Comparison of ENCODE assay signal across 25 cellular contexts in genomic region chrX:42189601-42190000, GRCh38.
"Had no signal": no experiment of that assay in that cellular context is flagged by ENCODE, and none has a peak within 500 bp of the region (broad histone marks: within the 10 kb centered on the region; RNA-seq: fewer than 3 reads in every experiment).

No MANE protein-coding gene starts in this region.

- H3K27ac Mint-ChIP-seq: activated CD8-positive, alpha-beta T cell treated with anti-CD3 and anti-CD28 coated beads for 36 hours; activated naive CD8-positive, alpha-beta T cell; activated T-helper 17 cell treated with anti-CD3 and anti-CD28 coated beads, Interleukin-2, amount 50 U/mL, for 72 hours had no signal

- H3K4me3 Mint-ChIP-seq: activated CD8-positive, alpha-beta T cell treated with anti-CD3 and anti-CD28 coated beads for 36 hours; activated naive CD8-positive, alpha-beta T cell; activated T-cell treated with anti-CD3 and anti-CD28 coated beads, Interleukin-2, amount 50 U/mL, for 4 hours; activated T-helper 17 cell treated with anti-CD3 and anti-CD28 coated beads, Interleukin-2, amount 50 U/mL, for 72 hours had no signal

- H3K4me1 Mint-ChIP-seq: activated T-helper 17 cell treated with anti-CD3 and anti-CD28 coated beads, Interleukin-2, amount 50 U/mL, for 72 hours had no signal

- H3K27me3 Mint-ChIP-seq: activated CD8-positive, alpha-beta T cell treated with anti-CD3 and anti-CD28 coated beads for 36 hours; activated naive CD8-positive, alpha-beta T cell; activated T-helper 17 cell treated with anti-CD3 and anti-CD28 coated beads, Interleukin-2, amount 50 U/mL, for 72 hours had no signal

- ATAC-seq: activated CD8-positive, alpha-beta T cell treated with anti-CD3 and anti-CD28 coated beads for 36 hours; activated T-cell treated with anti-CD3 and anti-CD28 coated beads, Interleukin-2, amount 50 U/mL, for 4 hours; activated T-helper 17 cell treated with anti-CD3 and anti-CD28 coated beads, Interleukin-2, amount 50 U/mL, for 72 hours; body of pancreas; gastroesophageal sphincter had no signal

- H3K4me3 ChIP-seq: body of pancreas, colonic mucosa, esophagus squamous epithelium, gastroesophageal sphincter had no signal

- H3K9me3 Mint-ChIP-seq: activated T-helper 17 cell treated with anti-CD3 and anti-CD28 coated beads, Interleukin-2, amount 50 U/mL, for 72 hours had no signal

- H3K4me1 ChIP-seq: body of pancreas, colonic mucosa, esophagus squamous epithelium, gastroesophageal sphincter had no signal

- H3K9me3 ChIP-seq: body of pancreas, colonic mucosa, esophagus squamous epithelium, gastroesophageal sphincter had no signal

- H3K27ac ChIP-seq: body of pancreas, colonic mucosa, epithelial cell of prostate, esophagus squamous epithelium, gastroesophageal sphincter had no signal

- H3K36me3 ChIP-seq: colonic mucosa, esophagus squamous epithelium, gastroesophageal sphincter had no signal

- H3K36me3 Mint-ChIP-seq: activated naive CD8-positive, alpha-beta T cell had no signal

- DNase-seq: activated CD4-positive, alpha-beta T cell treated with anti-CD3 and anti-CD28 coated beads for 1 hour; activated CD4-positive, alpha-beta T cell treated with anti-CD3 and anti-CD28 coated beads for 48 hours; activated CD4-positive, alpha-beta T cell treated with anti-CD3 and anti-CD28 coated beads, Interleukin-2, amount 50 U/mL, for 1 hour; activated CD4-positive, alpha-beta T cell treated with anti-CD3 and anti-CD28 coated beads, Interleukin-2, amount 50 U/mL, for 48 hours; activated CD8-positive, alpha-beta memory T cell treated with anti-CD3 and anti-CD28 coated beads for 24 hours; activated CD8-positive, alpha-beta T cell treated with anti-CD3 and anti-CD28 coated beads for 36 hours; activated effector memory CD4-positive, alpha-beta T cell treated with Interleukin-2 at 50 U/mL for 16 hours; activated gamma-delta T cell treated with Interleukin-2 at 50 U/mL for 16 hours; activated naive CD4-positive, alpha-beta T cell treated with anti-CD3 and anti-CD28 coated beads, Interleukin-2, amount 50 U/mL, for 16 hours; activated naive CD4-positive, alpha-beta T cell treated with Interleukin-2 at 50 U/mL for 16 hours; activated T-cell treated with anti-CD3 and anti-CD28 coated beads, Interleukin-2, amount 50 U/mL, for 4 hours; amniotic stem cell; anterior cingulate cortex; body of pancreas; caudate nucleus; colonic mucosa; effector CD8-positive, alpha-beta T cell; esophagus squamous epithelium; foreskin melanocyte; head of caudate nucleus; T-helper 2 cell had no signal

- H3K27me3 ChIP-seq: body of pancreas, colonic mucosa, esophagus squamous epithelium, gastroesophageal sphincter had no signal
